In the genomic region with DNA sequence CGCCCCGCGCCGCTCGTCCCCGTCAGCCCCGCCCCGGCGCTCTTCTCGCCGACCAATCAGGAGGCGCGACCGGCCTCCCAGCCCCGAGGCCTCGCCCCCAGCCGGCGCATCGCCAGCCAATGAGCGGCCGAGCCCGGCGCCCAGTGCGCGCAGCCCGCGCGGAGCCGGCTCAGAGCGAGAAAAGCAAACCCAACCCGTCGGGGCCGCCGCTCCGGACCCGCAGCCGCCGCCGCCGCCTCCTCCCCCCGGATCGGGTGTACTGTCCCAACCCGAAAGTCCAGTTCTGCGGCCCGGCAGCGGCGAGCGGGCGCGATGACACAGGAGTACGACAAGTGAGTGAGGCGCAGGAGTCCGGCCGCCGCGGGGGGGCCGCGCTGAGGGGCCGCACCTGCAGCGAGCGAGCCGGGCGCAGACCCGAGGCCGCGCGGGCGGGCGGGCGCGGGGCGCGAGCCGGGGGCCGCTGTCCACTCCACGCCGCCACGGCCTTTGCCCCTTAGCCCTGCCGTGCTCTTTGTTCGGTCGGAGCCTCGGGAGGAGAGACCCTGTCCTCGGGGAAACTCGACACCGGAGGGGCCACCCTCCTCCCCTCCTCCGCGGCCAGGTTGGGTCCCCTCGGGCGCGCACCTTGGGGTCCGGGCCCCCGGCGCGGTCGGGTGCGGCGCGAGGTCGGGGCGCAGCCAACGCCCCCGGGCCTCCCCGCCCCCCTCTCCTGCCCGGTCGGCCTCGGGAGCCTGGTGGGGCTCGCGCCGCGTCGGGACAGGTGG, we compare ENCODE assay signal across 1 cellular context.
TF ChIP-seq lines count a peak whose summit lies in the region.

TSS of gene GRHL1 (plus strand) at position 172 of the 764 bp plus-strand sequence. CDS start at position 313, 141 bp downstream.

TF ChIP-seq in HepG2, 621 proteins besides CTCF, POLR2A, EP300 and RAD21 (continued from another document and continues in another):
- TF ChIP-seq NFIC (IDR thresholded peaks at IDR 0.05; ENCODE audit: low read length): no peak
- no peak for TF ChIP-seq RELA (CRISPR knock-in tag; IDR thresholded peaks at IDR 0.05)
- no peak; the same call in 1 of the 2 replicates for TF ChIP-seq PITX1 (CRISPR knock-in tag; IDR thresholded peaks at IDR 0.05)
- TF ChIP-seq ARNT2 (CRISPR knock-in tag; IDR thresholded peaks at IDR 0.05; ENCODE audit: low read depth): no peak
- TF ChIP-seq, protein P1, sequence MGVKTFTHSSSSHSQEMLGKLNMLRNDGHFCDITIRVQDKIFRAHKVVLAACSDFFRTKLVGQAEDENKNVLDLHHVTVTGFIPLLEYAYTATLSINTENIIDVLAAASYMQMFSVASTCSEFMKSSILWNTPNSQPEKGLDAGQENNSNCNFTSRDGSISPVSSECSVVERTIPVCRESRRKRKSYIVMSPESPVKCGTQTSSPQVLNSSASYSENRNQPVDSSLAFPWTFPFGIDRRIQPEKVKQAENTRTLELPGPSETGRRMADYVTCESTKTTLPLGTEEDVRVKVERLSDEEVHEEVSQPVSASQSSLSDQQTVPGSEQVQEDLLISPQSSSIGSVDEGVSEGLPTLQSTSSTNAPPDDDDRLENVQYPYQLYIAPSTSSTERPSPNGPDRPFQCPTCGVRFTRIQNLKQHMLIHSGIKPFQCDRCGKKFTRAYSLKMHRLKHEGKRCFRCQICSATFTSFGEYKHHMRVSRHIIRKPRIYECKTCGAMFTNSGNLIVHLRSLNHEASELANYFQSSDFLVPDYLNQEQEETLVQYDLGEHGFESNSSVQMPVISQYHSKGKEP (CRISPR knock-in tag; IDR thresholded peaks at IDR 0.05): no peak
- no peak for TF ChIP-seq SKIL (CRISPR knock-in tag; IDR thresholded peaks at IDR 0.05; ENCODE audit: borderline replicate concordance)
- TF ChIP-seq SRSF1 (optimal IDR thresholded peaks at IDR 0.05; ENCODE audit: low read depth, low read length): peak; percentile 48
- TF ChIP-seq MIXL1 (CRISPR knock-in tag; IDR thresholded peaks at IDR 0.05): no peak
- no peak for TF ChIP-seq CAMTA2 (CRISPR knock-in tag; IDR thresholded peaks at IDR 0.05; ENCODE audit: borderline replicate concordance)
- TF ChIP-seq PRDM4 (CRISPR knock-in tag; IDR thresholded peaks at IDR 0.05; ENCODE audit: borderline replicate concordance): no peak
- 0 out of 2 replicates have a peak, but pooled peaks have one; percentile 15 for TF ChIP-seq GMEB1 (CRISPR knock-in tag; IDR thresholded peaks at IDR 0.05; ENCODE audit: borderline replicate concordance)
- TF ChIP-seq REST (IDR thresholded peaks at IDR 0.05; ENCODE audit: borderline replicate concordance in 1 of 2, low read depth in 1 of 2, low read length in 2 of 2): no peak; a peak in 1 of 4 replicates
- no peak for TF ChIP-seq MAFG (CRISPR knock-in tag; IDR thresholded peaks at IDR 0.05)
- no peak for TF ChIP-seq CHD2 (IDR thresholded peaks at IDR 0.05; ENCODE audit: low read depth, low read length)
- TF ChIP-seq ZNF550 (CRISPR knock-in tag; IDR thresholded peaks at IDR 0.05; ENCODE audit: borderline replicate concordance): no peak
- peak; percentile 70; the same call in 1 of the 2 replicates for TF ChIP-seq ARID4A (CRISPR knock-in tag; IDR thresholded peaks at IDR 0.05; ENCODE audit: borderline replicate concordance)
- TF ChIP-seq KDM1A (CRISPR knock-in tag; IDR thresholded peaks at IDR 0.05): no peak
- peak; percentile 48; the same call in 1 of the 2 replicates for TF ChIP-seq RFX5 (IDR thresholded peaks at IDR 0.05; ENCODE audit: low read depth, low read length)
- no peak for TF ChIP-seq ZNF577 (CRISPR knock-in tag; IDR thresholded peaks at IDR 0.05; ENCODE audit: borderline replicate concordance, low read depth)
- 0 out of 2 replicates have a peak, but pooled peaks have one; percentile 47 for TF ChIP-seq SNAPC5 (CRISPR knock-in tag; IDR thresholded peaks at IDR 0.05; ENCODE audit: borderline replicate concordance)
- peak; percentile 80 for TF ChIP-seq SKI (IDR thresholded peaks at IDR 0.05; ENCODE audit: partially characterized antibody)
- TF ChIP-seq HNRNPK (IDR thresholded peaks at IDR 0.05; ENCODE audit: low read depth, low read length, poor library complexity, severe bottlenecking): peak; percentile 23
- TF ChIP-seq PRMT3 (CRISPR knock-in tag; IDR thresholded peaks at IDR 0.05; ENCODE audit: borderline replicate concordance, low read depth): no peak
- TF ChIP-seq DR1 (CRISPR knock-in tag; IDR thresholded peaks at IDR 0.05): no peak
- TF ChIP-seq XBP1 (CRISPR knock-in tag; IDR thresholded peaks at IDR 0.05): no peak
- TF ChIP-seq, protein P2, sequence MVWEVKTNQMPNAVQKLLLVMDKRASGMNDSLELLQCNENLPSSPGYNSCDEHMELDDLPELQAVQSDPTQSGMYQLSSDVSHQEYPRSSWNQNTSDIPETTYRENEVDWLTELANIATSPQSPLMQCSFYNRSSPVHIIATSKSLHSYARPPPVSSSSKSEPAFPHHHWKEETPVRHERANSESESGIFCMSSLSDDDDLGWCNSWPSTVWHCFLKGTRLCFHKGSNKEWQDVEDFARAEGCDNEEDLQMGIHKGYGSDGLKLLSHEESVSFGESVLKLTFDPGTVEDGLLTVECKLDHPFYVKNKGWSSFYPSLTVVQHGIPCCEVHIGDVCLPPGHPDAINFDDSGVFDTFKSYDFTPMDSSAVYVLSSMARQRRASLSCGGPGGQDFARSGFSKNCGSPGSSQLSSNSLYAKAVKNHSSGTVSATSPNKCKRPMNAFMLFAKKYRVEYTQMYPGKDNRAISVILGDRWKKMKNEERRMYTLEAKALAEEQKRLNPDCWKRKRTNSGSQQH (CRISPR knock-in tag; IDR thresholded peaks at IDR 0.05; ENCODE audit: low read depth): no peak
- no peak for TF ChIP-seq SRSF4 (IDR thresholded peaks at IDR 0.05; ENCODE audit: low read depth, low read length, poor library complexity, severe bottlenecking)
- TF ChIP-seq RFXANK (CRISPR knock-in tag; IDR thresholded peaks at IDR 0.05): no peak
- no peak for TF ChIP-seq TRIM22 (IDR thresholded peaks at IDR 0.05)
